ENCODE assay signal across 26 cellular contexts in genomic region chr3:61866961-61867461, GRCh38.
"Had no signal": no experiment of that assay in that cellular context is flagged by ENCODE, and none has a peak within 500 bp of the region (broad histone marks: within the 10 kb centered on the region; RNA-seq: fewer than 3 reads in every experiment).

No MANE protein-coding gene starts in this region.

- H3K4me3 ChIP-seq: esophagus squamous epithelium, gastroesophageal sphincter, heart right ventricle, hepatocyte had no signal

- H3K4me1 ChIP-seq: esophagus squamous epithelium had no signal

- DNase-seq: activated B cell treated with CpG ODN at 0.5 μM for 24 hours; activated CD4-positive, alpha-beta T cell treated with anti-CD3 and anti-CD28 coated beads for 48 hours; activated CD4-positive, alpha-beta T cell treated with anti-CD3 and anti-CD28 coated beads, Interleukin-2, amount 50 U/mL, for 1 hour; activated CD4-positive, alpha-beta T cell treated with anti-CD3 and anti-CD28 coated beads, Interleukin-2, amount 50 U/mL, for 48 hours; activated CD8-positive, alpha-beta memory T cell treated with anti-CD3 and anti-CD28 coated beads for 24 hours; activated CD8-positive, alpha-beta T cell treated with anti-CD3 and anti-CD28 coated beads for 36 hours; activated effector memory CD4-positive, alpha-beta T cell treated with Interleukin-2 at 50 U/mL for 16 hours; activated gamma-delta T cell treated with Interleukin-2 at 50 U/mL for 16 hours; activated naive CD4-positive, alpha-beta T cell treated with anti-CD3 and anti-CD28 coated beads, Interleukin-2, amount 50 U/mL, for 16 hours; activated naive CD4-positive, alpha-beta T cell treated with Interleukin-2 at 50 U/mL for 16 hours; activated T-cell treated with anti-CD3 and anti-CD28 coated beads, Interleukin-2, amount 50 U/mL, for 4 hours; amniotic stem cell; anterior cingulate cortex; brain microvascular endothelial cell; cortex of kidney; dermis blood vessel endothelial cell; effector CD4-positive, alpha-beta T cell; esophagus squamous epithelium; foreskin melanocyte; heart right ventricle; T-helper 17 cell; T1000; WERI-Rb-1 had no signal

- H3K36me3 ChIP-seq: brain microvascular endothelial cell, esophagus squamous epithelium, gastroesophageal sphincter, heart right ventricle, WERI-Rb-1 had no signal

- H3K9me3 ChIP-seq: esophagus squamous epithelium, gastroesophageal sphincter, heart right ventricle had no signal

- H3K4me2 ChIP-seq: hepatocyte had no signal

- H2AFZ ChIP-seq: hepatocyte had no signal

- H3K27me3 ChIP-seq: brain microvascular endothelial cell, esophagus squamous epithelium, gastroesophageal sphincter, heart right ventricle, hepatocyte had no signal

- H3K27ac ChIP-seq: brain microvascular endothelial cell, epithelial cell of prostate, esophagus squamous epithelium, gastroesophageal sphincter, heart right ventricle, hepatocyte, WERI-Rb-1 had no signal
